Comparison of ENCODE assay signal across 12 cellular contexts in the genomic region with DNA sequence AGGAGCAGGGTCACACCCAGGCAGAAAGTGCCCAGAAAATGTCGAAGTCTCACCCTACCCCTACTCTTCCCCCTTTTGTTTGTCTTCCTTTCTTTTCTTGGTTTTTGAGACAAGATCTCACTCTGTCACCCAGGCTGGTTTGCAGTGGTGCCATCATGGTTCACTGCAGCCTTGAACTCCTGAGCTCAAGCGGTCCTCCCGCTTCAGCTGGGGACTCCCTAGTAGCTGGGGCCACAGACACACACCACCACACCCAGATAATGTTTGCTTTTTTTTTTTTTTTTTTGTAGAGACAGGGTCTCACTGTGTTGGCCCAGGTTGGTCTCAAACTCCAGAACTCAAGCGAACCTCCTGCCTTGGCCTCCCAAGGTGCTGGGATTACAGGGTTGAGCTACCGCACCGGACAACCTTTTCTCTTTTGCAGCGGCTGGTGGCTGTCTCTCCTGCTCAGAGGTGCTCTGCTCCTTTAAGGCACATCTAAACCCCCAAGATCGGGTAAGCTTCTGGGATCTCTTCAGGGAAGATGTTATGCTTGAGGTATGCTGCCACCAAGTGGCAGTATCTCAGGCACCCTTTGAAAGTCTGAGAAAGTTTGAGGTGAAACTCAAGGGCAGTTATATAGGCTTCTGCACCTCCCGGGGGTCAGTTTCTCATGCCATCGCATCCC. TPM values are rescaled to one million over a fixed set of nuclear protein-coding genes. Genes with fewer than 3 reads are reported as not detected.
A peak's percentile ranks its signal among the peaks of the same experiment; 100 is the strongest.
DNase-seq lines count a peak whose midpoint lies in the region; ATAC-seq, FAIRE-seq and TF ChIP-seq lines count a peak whose summit lies in the region.
"Had no signal": no experiment of that assay in that cellular context is flagged by ENCODE, and none has a peak within 500 bp of the region (broad histone marks: within the 10 kb centered on the region; RNA-seq: fewer than 3 reads in every experiment).

No MANE protein-coding gene starts in this region.

- peak; percentile 30 for TF ChIP-seq CTCF in DOHH2 (IDR thresholded peaks at IDR 0.05; ENCODE audit: low read depth, low read length, poor library complexity, severe bottlenecking)
- peak; percentile 73 for TF ChIP-seq CTCF in HFFc6 (IDR thresholded peaks at IDR 0.05)
- TF ChIP-seq CTCF in SK-N-SH (IDR thresholded peaks at IDR 0.05): peak; percentile 53
- TF ChIP-seq CTCF in keratinocyte (optimal IDR thresholded peaks at IDR 0.05 in 1 of 3, IDR thresholded peaks at IDR 0.05 in 1 of 3, conservative IDR thresholded peaks at IDR 0.05 in 1 of 3; ENCODE audit: extremely low read depth in 1 of 3, insufficient read depth in 2 of 3, low read length in 3 of 3): peak in 2 of 3 experiments; percentile 17 to 18

- H3K9me3 ChIP-seq in DOHH2 (ENCODE audit: control insufficient read depth, insufficient read depth, low read length): no peaks in the 10 kb centered on the region
- H3K9me3 ChIP-seq in SK-N-SH: no peaks in the 10 kb centered on the region
- H3K9me3 ChIP-seq in keratinocyte (ENCODE audit: control insufficient read depth, low read depth, low read length): no peaks in the 10 kb centered on the region

- no peak for TF ChIP-seq RAD21 in SK-N-SH (IDR thresholded peaks at IDR 0.05; ENCODE audit: low read length)

- H3K27me3 Mint-ChIP-seq in HFFc6 (ENCODE audit: insufficient read depth): peaks cover 2% of the 10 kb centered on the region
- peaks cover 21% of the 10 kb centered on the region for H3K27me3 Mint-ChIP-seq in stimulated activated memory B cell treated with anti-CD40 and anti-IgM and Interleukin-4, amounts not matched to agents 10 μg/mL and 1 μg/mL and 100 μg/mL, for 72 hours

- H3K27ac ChIP-seq in DOHH2 (ENCODE audit: low read depth, low read length) (no peak overlapping the region), SK-N-SH (ENCODE audit: low read depth in 2 of 2, low read length in 1 of 2) (no peak overlapping the region), keratinocyte (ENCODE audit: control insufficient read depth, insufficient read depth, low read length) (no peak overlapping the region)

- no peaks in the 10 kb centered on the region for H3K9me1 ChIP-seq in keratinocyte (ENCODE audit: control insufficient read depth, extremely low read depth, insufficient read depth, low read length)

- ATAC-seq in stimulated activated memory B cell treated with anti-CD40 and anti-IgM and Interleukin-4, amounts not matched to agents 10 μg/mL and 1 μg/mL and 100 μg/mL, for 72 hours: no peak
- ATAC-seq: esophagus mucosa had no signal

- no peak overlapping the region for H3K9ac ChIP-seq in SK-N-SH
- no peak overlapping the region for H3K9ac ChIP-seq in keratinocyte (ENCODE audit: control insufficient read depth, extremely low read depth, insufficient read depth, low read length)

- no peak overlapping the region for H3K27ac Mint-ChIP-seq in HFFc6
- no peak overlapping the region for H3K27ac Mint-ChIP-seq in stimulated activated memory B cell treated with anti-CD40 and anti-IgM and Interleukin-4, amounts not matched to agents 10 μg/mL and 1 μg/mL and 100 μg/mL, for 72 hours

- CTCF ChIA-PET in SK-N-SH (lab: Yijun Ruan, JAX): interaction anchor here (0.5 to 2.3 kb wide), 10 partner anchors 10 to 1268 kb away, joined by 3 to 10 read pairs (median 6); no protein-coding TSS in a partner anchor

- no peaks in the 10 kb centered on the region for H3K36me3 Mint-ChIP-seq in HFFc6 (ENCODE audit: low read depth)
- H3K36me3 Mint-ChIP-seq in stimulated activated memory B cell treated with anti-CD40 and anti-IgM and Interleukin-4, amounts not matched to agents 10 μg/mL and 1 μg/mL and 100 μg/mL, for 72 hours: no peaks in the 10 kb centered on the region

- TF ChIP-seq POLR2A in GM12891 (IDR thresholded peaks at IDR 0.05; ENCODE audit: low read depth, low read length): no peak

- POLR2A ChIA-PET in SK-N-SH (lab: Yijun Ruan, JAX): interaction anchor here (0.9 kb wide), 1 partner anchor 219 kb away, joined by 4 read pairs; no protein-coding TSS in a partner anchor

- H3K4me3 ChIP-seq in DOHH2 (ENCODE audit: low read length) (no peak overlapping the region), SK-N-SH (ENCODE audit: low read depth in 2 of 2, low read length in 1 of 2) (no peak overlapping the region), keratinocyte (ENCODE audit: control insufficient read depth in 2 of 3, extremely low read depth in 1 of 3, insufficient read depth in 2 of 3, low read depth in 1 of 3, low read length in 3 of 3) (no peak overlapping the region)

- no peak overlapping the region for H2AFZ ChIP-seq in SK-N-SH (ENCODE audit: low read depth)
- H2AFZ ChIP-seq in keratinocyte (ENCODE audit: control insufficient read depth, low read length): no peak overlapping the region

- dilution Hi-C loops in keratinocyte (cut with MboI; ENCODE audit: extremely low pct_ligation_motif_present, low sequenced_read_pairs): no loop called here

- H3K9me2 ChIP-seq in DOHH2 (replicated peaks; ENCODE audit: control insufficient read depth, low read length): no peaks in the 10 kb centered on the region
- no peaks in the 10 kb centered on the region for H3K9me2 ChIP-seq in SK-N-SH

- WGBS in SK-N-SH (ENCODE audit: low lambda C conversion rate): 76% methylated on average over 8 of the region's 10 CpGs

- DNase-seq in HFFc6 (peak; percentile 49), SK-N-SH (no peak), keratinocyte (ENCODE audit: low read depth, low spot score) (no peak), GM12891 (ENCODE audit: insufficient read length, low spot score) (no peak), retina (no peak)
- DNase-seq in stimulated activated CD8-positive, alpha-beta memory T cell treated with anti-CD3 and anti-CD28 coated beads, Interleukin-4, amount 100 ng/mL, for 48 hours: no peak
- DNase-seq: activated gamma-delta T cell, NCI-H1105 treated with DMSO at 0.1 percent for 48 hours had no signal

- no peak overlapping the region for H3K4me3 Mint-ChIP-seq in HFFc6
- H3K4me3 Mint-ChIP-seq in stimulated activated memory B cell treated with anti-CD40 and anti-IgM and Interleukin-4, amounts not matched to agents 10 μg/mL and 1 μg/mL and 100 μg/mL, for 72 hours: no peak overlapping the region

- no peak overlapping the region for H3K4me2 ChIP-seq in DOHH2 (ENCODE audit: low read length)
- H3K4me2 ChIP-seq in SK-N-SH: no peak overlapping the region
- H3K4me2 ChIP-seq in keratinocyte (ENCODE audit: control insufficient read depth, extremely low read depth, insufficient read depth, low read depth, low read length): no peak overlapping the region

- FAIRE-seq in keratinocyte (lab: Jason Lieb, UNC): no peak
- no peak for FAIRE-seq in GM12891 (lab: Jason Lieb, UNC)
- FAIRE-seq: GM12892 had no signal

- H3F3A ChIP-seq in DOHH2 (ENCODE audit: control insufficient read depth, insufficient read depth) (no peaks in the 10 kb centered on the region), SK-N-SH (replicated peaks; ENCODE audit: insufficient read depth) (no peaks in the 10 kb centered on the region)

- H4K20me1 ChIP-seq in DOHH2 (ENCODE audit: control insufficient read depth, insufficient read depth, low read depth, low read length) (no peaks in the 10 kb centered on the region), SK-N-SH (ENCODE audit: insufficient read depth) (no peaks in the 10 kb centered on the region), keratinocyte (ENCODE audit: control insufficient read depth, extremely low read depth, insufficient read depth, low read length) (no peaks in the 10 kb centered on the region)

- H3K79me2 ChIP-seq in DOHH2 (ENCODE audit: control insufficient read depth, low read length) (no peaks in the 10 kb centered on the region), SK-N-SH (ENCODE audit: insufficient read depth) (no peaks in the 10 kb centered on the region), keratinocyte (ENCODE audit: control insufficient read depth, insufficient read depth, low read length) (no peaks in the 10 kb centered on the region)

- H3K36me3 ChIP-seq in DOHH2 (ENCODE audit: control insufficient read depth, low read length) (no peaks in the 10 kb centered on the region), SK-N-SH (replicated peaks in 1 of 2; ENCODE audit: control insufficient read depth in 1 of 2, insufficient read depth in 2 of 2, low read length in 1 of 2) (no peaks in the 10 kb centered on the region), keratinocyte (ENCODE audit: control insufficient read depth in 2 of 2, extremely low read depth in 1 of 2, insufficient read depth in 2 of 2, low read length in 2 of 2) (no peaks in the 10 kb centered on the region)

- peaks cover 15% of the 10 kb centered on the region for H3K4me1 Mint-ChIP-seq in HFFc6 (ENCODE audit: low read depth)
- H3K4me1 Mint-ChIP-seq in stimulated activated memory B cell treated with anti-CD40 and anti-IgM and Interleukin-4, amounts not matched to agents 10 μg/mL and 1 μg/mL and 100 μg/mL, for 72 hours: peaks cover 7% of the 10 kb centered on the region

- no peaks in the 10 kb centered on the region for H3K4me1 ChIP-seq in DOHH2 (ENCODE audit: control insufficient read depth, low read length)
- no peaks in the 10 kb centered on the region for H3K4me1 ChIP-seq in SK-N-SH (ENCODE audit: control insufficient read depth in 1 of 2, insufficient read depth in 2 of 2, low read depth in 1 of 2, low read length in 1 of 2)
- H3K4me1 ChIP-seq in keratinocyte (ENCODE audit: control insufficient read depth, extremely low read depth, insufficient read depth, low read length): no peaks in the 10 kb centered on the region

- H3K27me3 ChIP-seq in DOHH2 (ENCODE audit: control insufficient read depth, low read length) (no peaks in the 10 kb centered on the region), SK-N-SH (ENCODE audit: insufficient read depth) (peaks cover 12% of the 10 kb centered on the region), keratinocyte (ENCODE audit: control insufficient read depth, extremely low read depth, insufficient read depth, low read length) (no peaks in the 10 kb centered on the region)

- no peak for TF ChIP-seq EP300 in SK-N-SH (IDR thresholded peaks at IDR 0.05; ENCODE audit: borderline replicate concordance in 1 of 2, low read depth in 1 of 2, low read length in 1 of 2)

- H3K9me3 Mint-ChIP-seq in HFFc6: no peaks in the 10 kb centered on the region
- H3K9me3 Mint-ChIP-seq in stimulated activated memory B cell treated with anti-CD40 and anti-IgM and Interleukin-4, amounts not matched to agents 10 μg/mL and 1 μg/mL and 100 μg/mL, for 72 hours: no peaks in the 10 kb centered on the region

RNA-seq across cellular contexts. Expression of a gene that starts 22.4 kb away (rescaled TPM):
- total RNA-seq in HFFc6 (2021; fragmentation: NEBNext Ultra II Directional; extraction: Animal tissue kit (Norgen Biotek cat#: 25700)): under 1 TPM; 0.17 to 0.61 (median 0.37) TPM
- polyA plus RNA-seq in SK-N-SH (2012; rRNA removed) (3.6 and 3.7 TPM in 2 replicates), keratinocyte (0.05 to 0.21 TPM in 2 of 3 replicates, not detected in the other)
- polyA plus RNA-seq in SK-N-SH (2012; cell fraction: cytosol; rRNA removed): 2.1 and 2.6 TPM in 2 replicates
- 2.1 and 2.9 TPM in 2 replicates for polyA plus RNA-seq in SK-N-SH (2012; cell fraction: nucleus; rRNA removed)
- not detected for polyA plus RNA-seq in keratinocyte (2011; ENCODE audit: low read depth)
- not detected in 2 replicates for polyA plus RNA-seq in keratinocyte (2011; cell fraction: cytosol; rRNA removed)
- polyA plus RNA-seq in keratinocyte (2011; cell fraction: nucleus; rRNA removed): 0.10 TPM in 1 of 2 replicates, not detected in the other
- polyA plus RNA-seq in keratinocyte (2012; ENCODE audit: low replicate concordance): not detected in 2 replicates
- polyA minus RNA-seq in keratinocyte: not detected in 3 replicates
- not detected for polyA minus RNA-seq in keratinocyte (2011; cell fraction: cytosol; rRNA and poly(A)+ RNA removed)
- polyA minus RNA-seq in keratinocyte (2011; cell fraction: nucleus; rRNA and poly(A)+ RNA removed): not detected in 2 replicates
- polyA plus RNA-seq in GM12891 (2012; ENCODE audit: low read depth, missing spikeins): 272 TPM

RNA-seq across cellular contexts. Expression of a gene that starts 24.5 kb away (rescaled TPM):
- under 1 TPM; 0.11 to 0.81 (median 0.54) TPM for total RNA-seq in HFFc6 (2021; fragmentation: NEBNext Ultra II Directional; extraction: Animal tissue kit (Norgen Biotek cat#: 25700))
- polyA plus RNA-seq in SK-N-SH (2012; rRNA removed) (0.87 and 1.1 TPM in 2 replicates), keratinocyte (0.02 to 0.15 TPM (median 0.07 TPM) in 3 replicates)
- 0.38 and 0.42 TPM in 2 replicates for polyA plus RNA-seq in SK-N-SH (2012; cell fraction: cytosol; rRNA removed)
- polyA plus RNA-seq in SK-N-SH (2012; cell fraction: nucleus; rRNA removed): 3.8 and 4.4 TPM in 2 replicates
- polyA plus RNA-seq in keratinocyte (2011; ENCODE audit: low read depth): 0.09 TPM
- 0.02 and 0.25 TPM in 2 replicates for polyA plus RNA-seq in keratinocyte (2011; cell fraction: cytosol; rRNA removed)
- 0.35 and 0.36 TPM in 2 replicates for polyA plus RNA-seq in keratinocyte (2011; cell fraction: nucleus; rRNA removed)
- polyA plus RNA-seq in keratinocyte (2012; ENCODE audit: low replicate concordance): 0.04 and 0.10 TPM in 2 replicates
- not detected in 3 replicates for polyA minus RNA-seq in keratinocyte
- not detected for polyA minus RNA-seq in keratinocyte (2011; cell fraction: cytosol; rRNA and poly(A)+ RNA removed)
- polyA minus RNA-seq in keratinocyte (2011; cell fraction: nucleus; rRNA and poly(A)+ RNA removed): not detected in 2 replicates
- polyA plus RNA-seq in GM12891 (2012; ENCODE audit: low read depth, missing spikeins): 1.2 TPM

RNA-seq across cellular contexts. Expression of a gene that starts 24.6 kb away (rescaled TPM):
- total RNA-seq in HFFc6 (2021; fragmentation: NEBNext Ultra II Directional; extraction: Animal tissue kit (Norgen Biotek cat#: 25700)): 10 to 100 TPM; 23.4 to 27.5 (median 25.2) TPM
- polyA plus RNA-seq in SK-N-SH (2012; rRNA removed): 37.2 and 41.0 TPM in 2 replicates
- polyA plus RNA-seq in SK-N-SH (2012; cell fraction: cytosol; rRNA removed): 14.6 and 20.5 TPM in 2 replicates
- polyA plus RNA-seq in SK-N-SH (2012; cell fraction: nucleus; rRNA removed): 121 and 130 TPM in 2 replicates
- 14.6 to 28.6 TPM (median 17.4 TPM) in 3 replicates for polyA plus RNA-seq in keratinocyte
- polyA plus RNA-seq in keratinocyte (2011; ENCODE audit: low read depth): 6.8 TPM
- 8.0 and 18.5 TPM in 2 replicates for polyA plus RNA-seq in keratinocyte (2011; cell fraction: cytosol; rRNA removed)
- 34.3 and 34.7 TPM in 2 replicates for polyA plus RNA-seq in keratinocyte (2011; cell fraction: nucleus; rRNA removed)
- 20.6 and 21.8 TPM in 2 replicates for polyA plus RNA-seq in keratinocyte (2012; ENCODE audit: low replicate concordance)
- 8.1 to 12.9 TPM (median 9.1 TPM) in 3 replicates for polyA minus RNA-seq in keratinocyte
- polyA minus RNA-seq in keratinocyte (2011; cell fraction: cytosol; rRNA and poly(A)+ RNA removed): 37.6 TPM
- polyA minus RNA-seq in keratinocyte (2011; cell fraction: nucleus; rRNA and poly(A)+ RNA removed): 15.7 and 16.6 TPM in 2 replicates
- polyA plus RNA-seq in GM12891 (2012; ENCODE audit: low read depth, missing spikeins): 23.2 TPM

RNA-seq across cellular contexts. Expression of a gene that starts 39.9 kb away (rescaled TPM):
- total RNA-seq in HFFc6 (2021; fragmentation: NEBNext Ultra II Directional; extraction: Animal tissue kit (Norgen Biotek cat#: 25700)): 10 to 100 TPM; 12.0 to 17.7 (median 16.1) TPM
- 25.3 and 29.0 TPM in 2 replicates for polyA plus RNA-seq in SK-N-SH (2012; rRNA removed)
- 19.2 and 22.0 TPM in 2 replicates for polyA plus RNA-seq in SK-N-SH (2012; cell fraction: cytosol; rRNA removed)
- polyA plus RNA-seq in SK-N-SH (2012; cell fraction: nucleus; rRNA removed): 18.9 and 21.1 TPM in 2 replicates
- 10.8 to 17.0 TPM (median 13.7 TPM) in 3 replicates for polyA plus RNA-seq in keratinocyte
- polyA plus RNA-seq in keratinocyte (2011; ENCODE audit: low read depth): 9.0 TPM
- 6.6 and 12.7 TPM in 2 replicates for polyA plus RNA-seq in keratinocyte (2011; cell fraction: cytosol; rRNA removed)
- polyA plus RNA-seq in keratinocyte (2011; cell fraction: nucleus; rRNA removed): 9.7 and 11.4 TPM in 2 replicates
- polyA plus RNA-seq in keratinocyte (2012; ENCODE audit: low replicate concordance): 7.5 and 18.9 TPM in 2 replicates
- polyA minus RNA-seq in keratinocyte: 5.3 to 13.3 TPM (median 12.7 TPM) in 3 replicates
- 10.2 TPM for polyA minus RNA-seq in keratinocyte (2011; cell fraction: cytosol; rRNA and poly(A)+ RNA removed)
- 4.1 and 7.5 TPM in 2 replicates for polyA minus RNA-seq in keratinocyte (2011; cell fraction: nucleus; rRNA and poly(A)+ RNA removed)
- polyA plus RNA-seq in GM12891 (2012; ENCODE audit: low read depth, missing spikeins): 27.5 TPM

RNA-seq across cellular contexts. Expression of a gene that starts 53.5 kb away (rescaled TPM):
- total RNA-seq in HFFc6 (2021; fragmentation: NEBNext Ultra II Directional; extraction: Animal tissue kit (Norgen Biotek cat#: 25700)): not detected
- polyA plus RNA-seq in SK-N-SH (2012; rRNA removed) (0.05 TPM in 1 of 2 replicates, not detected in the other), keratinocyte (not detected in 3 replicates)
- polyA plus RNA-seq in SK-N-SH (2012; cell fraction: cytosol; rRNA removed): 0.01 and 0.04 TPM in 2 replicates
- polyA plus RNA-seq in SK-N-SH (2012; cell fraction: nucleus; rRNA removed): 0.06 and 0.08 TPM in 2 replicates
- polyA plus RNA-seq in keratinocyte (2011; ENCODE audit: low read depth): not detected
- polyA plus RNA-seq in keratinocyte (2011; cell fraction: cytosol; rRNA removed): not detected in 2 replicates
- not detected in 2 replicates for polyA plus RNA-seq in keratinocyte (2011; cell fraction: nucleus; rRNA removed)
- not detected in 2 replicates for polyA plus RNA-seq in keratinocyte (2012; ENCODE audit: low replicate concordance)
- polyA minus RNA-seq in keratinocyte: not detected in 3 replicates
- polyA minus RNA-seq in keratinocyte (2011; cell fraction: cytosol; rRNA and poly(A)+ RNA removed): not detected
- polyA minus RNA-seq in keratinocyte (2011; cell fraction: nucleus; rRNA and poly(A)+ RNA removed): not detected in 2 replicates
- 0.06 TPM for polyA plus RNA-seq in GM12891 (2012; ENCODE audit: low read depth, missing spikeins)
- total RNA-seq: esophagus mucosa had no signal

Comparison
In these comparisons a context has a peak if more than half of its experiments do, and no peak if none do; other contexts are left out.
1. CTCF ChIP-seq: peak in every context shown above with its lines; median percentile 73 in HFFc6; 53 in SK-N-SH; 30 in DOHH2; 18 in keratinocyte.